ENCODE assay signal across 1 cellular context in the genomic region with DNA sequence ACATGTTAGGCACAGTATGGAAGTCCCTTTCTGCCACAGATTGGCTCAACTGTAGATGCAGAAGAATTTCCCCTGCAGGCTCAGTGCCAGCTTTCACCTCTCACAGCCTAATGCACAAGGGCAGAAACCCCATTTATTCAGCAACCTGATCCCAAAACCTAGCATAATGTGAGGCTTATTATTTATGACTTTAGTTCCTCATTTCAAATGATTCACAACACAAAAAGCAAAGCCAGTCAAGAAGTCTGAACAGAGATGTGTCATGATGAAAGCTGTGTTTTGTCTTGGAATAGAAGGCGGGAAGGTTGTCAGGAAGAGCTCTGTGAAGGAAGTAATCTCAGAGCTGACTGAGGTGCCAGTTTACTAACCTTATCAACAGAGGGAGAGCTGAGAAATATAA.
TF ChIP-seq lines count a peak whose summit lies in the region.

No MANE protein-coding gene starts in this region.

TF ChIP-seq in SK-N-SH, 30 proteins besides CTCF, POLR2A, EP300 and RAD21 (continued from another document):
- TF ChIP-seq, protein P1, sequence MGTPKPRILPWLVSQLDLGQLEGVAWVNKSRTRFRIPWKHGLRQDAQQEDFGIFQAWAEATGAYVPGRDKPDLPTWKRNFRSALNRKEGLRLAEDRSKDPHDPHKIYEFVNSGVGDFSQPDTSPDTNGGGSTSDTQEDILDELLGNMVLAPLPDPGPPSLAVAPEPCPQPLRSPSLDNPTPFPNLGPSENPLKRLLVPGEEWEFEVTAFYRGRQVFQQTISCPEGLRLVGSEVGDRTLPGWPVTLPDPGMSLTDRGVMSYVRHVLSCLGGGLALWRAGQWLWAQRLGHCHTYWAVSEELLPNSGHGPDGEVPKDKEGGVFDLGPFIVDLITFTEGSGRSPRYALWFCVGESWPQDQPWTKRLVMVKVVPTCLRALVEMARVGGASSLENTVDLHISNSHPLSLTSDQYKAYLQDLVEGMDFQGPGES (IDR thresholded peaks at IDR 0.05; ENCODE audit: low read depth, low read length): no peak
- TF ChIP-seq, protein P2, sequence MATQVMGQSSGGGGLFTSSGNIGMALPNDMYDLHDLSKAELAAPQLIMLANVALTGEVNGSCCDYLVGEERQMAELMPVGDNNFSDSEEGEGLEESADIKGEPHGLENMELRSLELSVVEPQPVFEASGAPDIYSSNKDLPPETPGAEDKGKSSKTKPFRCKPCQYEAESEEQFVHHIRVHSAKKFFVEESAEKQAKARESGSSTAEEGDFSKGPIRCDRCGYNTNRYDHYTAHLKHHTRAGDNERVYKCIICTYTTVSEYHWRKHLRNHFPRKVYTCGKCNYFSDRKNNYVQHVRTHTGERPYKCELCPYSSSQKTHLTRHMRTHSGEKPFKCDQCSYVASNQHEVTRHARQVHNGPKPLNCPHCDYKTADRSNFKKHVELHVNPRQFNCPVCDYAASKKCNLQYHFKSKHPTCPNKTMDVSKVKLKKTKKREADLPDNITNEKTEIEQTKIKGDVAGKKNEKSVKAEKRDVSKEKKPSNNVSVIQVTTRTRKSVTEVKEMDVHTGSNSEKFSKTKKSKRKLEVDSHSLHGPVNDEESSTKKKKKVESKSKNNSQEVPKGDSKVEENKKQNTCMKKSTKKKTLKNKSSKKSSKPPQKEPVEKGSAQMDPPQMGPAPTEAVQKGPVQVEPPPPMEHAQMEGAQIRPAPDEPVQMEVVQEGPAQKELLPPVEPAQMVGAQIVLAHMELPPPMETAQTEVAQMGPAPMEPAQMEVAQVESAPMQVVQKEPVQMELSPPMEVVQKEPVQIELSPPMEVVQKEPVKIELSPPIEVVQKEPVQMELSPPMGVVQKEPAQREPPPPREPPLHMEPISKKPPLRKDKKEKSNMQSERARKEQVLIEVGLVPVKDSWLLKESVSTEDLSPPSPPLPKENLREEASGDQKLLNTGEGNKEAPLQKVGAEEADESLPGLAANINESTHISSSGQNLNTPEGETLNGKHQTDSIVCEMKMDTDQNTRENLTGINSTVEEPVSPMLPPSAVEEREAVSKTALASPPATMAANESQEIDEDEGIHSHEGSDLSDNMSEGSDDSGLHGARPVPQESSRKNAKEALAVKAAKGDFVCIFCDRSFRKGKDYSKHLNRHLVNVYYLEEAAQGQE (IDR thresholded peaks at IDR 0.05; ENCODE audit: low read depth, low read length): no peak
